Comparison of ENCODE assay signal across 21 cellular contexts in genomic region chr17:27469256-27469655, GRCh38. TPM values are rescaled to one million over a fixed set of nuclear protein-coding genes. Genes with fewer than 3 reads are reported as not detected.
A peak's percentile ranks its signal among the peaks of the same experiment; 100 is the strongest.
DNase-seq lines count a peak whose midpoint lies in the region; ATAC-seq and TF ChIP-seq lines count a peak whose summit lies in the region.
"Had no signal": no experiment of that assay in that cellular context is flagged by ENCODE, and none has a peak within 500 bp of the region (broad histone marks: within the 10 kb centered on the region; RNA-seq: fewer than 3 reads in every experiment).

No MANE protein-coding gene starts in this region.

- intact Hi-C loops in activated naive CD4-positive, alpha-beta T cell treated with anti-CD3 and anti-CD28 coated beads for 36 hours (cut with micrococcal nuclease) = no loop called here

- no peaks in the 10 kb centered on the region for H3K9me3 Mint-ChIP-seq in activated naive CD4-positive, alpha-beta T cell treated with anti-CD3 and anti-CD28 coated beads for 36 hours
- no peaks in the 10 kb centered on the region for H3K9me3 Mint-ChIP-seq in activated naive CD8-positive, alpha-beta T cell treated with anti-CD3 and anti-CD28 coated beads, Interleukin-2, amount 10 ng/mL, durations not matched to agents 7 days and 5 days
- H3K9me3 Mint-ChIP-seq: CD8-positive, alpha-beta T cell had no signal

- no peak overlapping the region for H3K27ac ChIP-seq in RWPE1
- H3K27ac ChIP-seq: esophagus muscularis mucosa, gastroesophageal sphincter, SJSA1 had no signal

- POLR2A ChIA-PET in activated naive CD8-positive, alpha-beta T cell treated with anti-CD3 and anti-CD28 coated beads, Interleukin-2, amount 10 ng/mL, durations not matched to agents 7 days and 5 days (lab: Charles Lee) = no interaction called here
- POLR2A ChIA-PET in RWPE1 (lab: Yijun Ruan, JAX; ENCODE audit: low non-redundant PET) = no interaction called here

- H3K36me3 Mint-ChIP-seq in activated naive CD4-positive, alpha-beta T cell treated with anti-CD3 and anti-CD28 coated beads for 36 hours (ENCODE audit: low read depth) = peaks cover 15% of the 10 kb centered on the region
- no peaks in the 10 kb centered on the region for H3K36me3 Mint-ChIP-seq in T-helper 17 cell (ENCODE audit: low read depth)
- H3K36me3 Mint-ChIP-seq in activated naive CD8-positive, alpha-beta T cell treated with anti-CD3 and anti-CD28 coated beads, Interleukin-2, amount 10 ng/mL, durations not matched to agents 7 days and 5 days = peaks cover 6% of the 10 kb centered on the region
- H3K36me3 Mint-ChIP-seq: CD8-positive, alpha-beta T cell had no signal

- CTCF ChIA-PET in activated naive CD4-positive, alpha-beta T cell treated with anti-CD3 and anti-CD28 coated beads for 36 hours (lab: Charles Lee) = interaction anchor here (0.6 to 1.3 kb wide), 2 partner anchors 11 to 79 kb away, joined by 3 to 4 read pairs; no protein-coding TSS in a partner anchor
- CTCF ChIA-PET in RWPE1 (lab: Yijun Ruan, JAX) = no interaction called here

- peak overlapping the region; percentile 97 for H3K27ac Mint-ChIP-seq in activated naive CD4-positive, alpha-beta T cell treated with anti-CD3 and anti-CD28 coated beads for 36 hours
- peak overlapping the region; percentile 90 for H3K27ac Mint-ChIP-seq in T-helper 17 cell
- H3K27ac Mint-ChIP-seq in activated naive CD8-positive, alpha-beta T cell treated with anti-CD3 and anti-CD28 coated beads, Interleukin-2, amount 10 ng/mL, durations not matched to agents 7 days and 5 days = peak overlapping the region; percentile 56
- H3K27ac Mint-ChIP-seq: CD8-positive, alpha-beta T cell; progenitor cell of endocrine pancreas had no signal

- no peak overlapping the region for H3K4me3 Mint-ChIP-seq in activated naive CD4-positive, alpha-beta T cell treated with anti-CD3 and anti-CD28 coated beads for 36 hours
- peak overlapping the region; percentile 78 for H3K4me3 Mint-ChIP-seq in T-helper 17 cell
- H3K4me3 Mint-ChIP-seq in activated naive CD8-positive, alpha-beta T cell treated with anti-CD3 and anti-CD28 coated beads, Interleukin-2, amount 10 ng/mL, durations not matched to agents 7 days and 5 days = no peak overlapping the region
- H3K4me3 Mint-ChIP-seq: CD8-positive, alpha-beta T cell had no signal

- no peak for TF ChIP-seq CTCF in RWPE1 (conservative IDR thresholded peaks at IDR 0.05; ENCODE audit: low read depth)

- no peaks in the 10 kb centered on the region for H3K27me3 Mint-ChIP-seq in activated naive CD4-positive, alpha-beta T cell treated with anti-CD3 and anti-CD28 coated beads for 36 hours (ENCODE audit: low read depth)
- no peaks in the 10 kb centered on the region for H3K27me3 Mint-ChIP-seq in T-helper 17 cell
- no peaks in the 10 kb centered on the region for H3K27me3 Mint-ChIP-seq in activated naive CD8-positive, alpha-beta T cell treated with anti-CD3 and anti-CD28 coated beads, Interleukin-2, amount 10 ng/mL, durations not matched to agents 7 days and 5 days
- H3K27me3 Mint-ChIP-seq: progenitor cell of endocrine pancreas had no signal

- peak; percentile 59 for DNase-seq in activated naive CD4-positive, alpha-beta T cell treated with anti-CD3 and anti-CD28 coated beads for 36 hours
- no peak for DNase-seq in activated naive CD4-positive, alpha-beta T cell treated with anti-CD3 and anti-CD28 coated beads, Interleukin-2, amount 50 U/mL, for 16 hours
- DNase-seq in T-helper 17 cell (no peak), NCI-H774 (lab: John Stamatoyannopoulos, UW) (no peak), RWPE1 (ENCODE audit: low spot score) (no peak)
- no peak for DNase-seq in activated naive CD8-positive, alpha-beta T cell treated with anti-CD3 and anti-CD28 coated beads, Interleukin-2, amount 10 ng/mL, durations not matched to agents 7 days and 5 days
- peak; percentile 61 for DNase-seq in stimulated activated CD8-positive, alpha-beta memory T cell treated with anti-CD3 and anti-CD28 coated beads, Interleukin-4, amount 100 ng/mL, for 48 hours
- DNase-seq: anterior cingulate cortex; CD8-positive, alpha-beta T cell; midbrain; NCI-H1694 treated with DMSO at 0.1 percent for 48 hours; NCI-H2227 treated with DMSO at 0.1 percent for 48 hours; stimulated activated CD4-positive, alpha-beta T cell treated with anti-CD3 and anti-CD28 coated beads, Interleukin-4, amount 100 ng/mL, for 4 hours; T-helper 9 cell had no signal

- ATAC-seq in T-helper 17 cell (no peak), GM21825 (IDR thresholded peaks at IDR 0.05; ENCODE audit: unreplicated experiment) (no peak)
- no peak for ATAC-seq in activated naive CD8-positive, alpha-beta T cell treated with anti-CD3 and anti-CD28 coated beads, Interleukin-2, amount 10 ng/mL, durations not matched to agents 7 days and 5 days (ENCODE audit: low read depth)
- ATAC-seq: activated CD4-positive, CD25-positive, alpha-beta regulatory T cell treated with anti-CD3 and anti-CD28 coated beads, Interleukin-2, amount 50 U/mL, for 24 hours; CD8-positive, alpha-beta T cell; gastroesophageal sphincter; Panc1 had no signal

- H3K9me3 ChIP-seq in T-helper 17 cell (ENCODE audit: control insufficient read depth, low read length, poor library complexity, severe bottlenecking) = no peaks in the 10 kb centered on the region
- H3K9me3 ChIP-seq: esophagus muscularis mucosa, gastroesophageal sphincter, SJSA1 had no signal

- peaks cover 90% of the 10 kb centered on the region for H3K4me1 Mint-ChIP-seq in activated naive CD4-positive, alpha-beta T cell treated with anti-CD3 and anti-CD28 coated beads for 36 hours (ENCODE audit: low read depth)
- peaks cover 64% of the 10 kb centered on the region for H3K4me1 Mint-ChIP-seq in T-helper 17 cell
- H3K4me1 Mint-ChIP-seq in activated naive CD8-positive, alpha-beta T cell treated with anti-CD3 and anti-CD28 coated beads, Interleukin-2, amount 10 ng/mL, durations not matched to agents 7 days and 5 days = peaks cover 77% of the 10 kb centered on the region

RNA-seq across cellular contexts. Expression of gene KSR1, which starts 13.0 kb away (rescaled TPM):
- 100 to 1,000 TPM; 179 to 189 TPM for total RNA-seq in activated naive CD4-positive, alpha-beta T cell treated with anti-CD3 and anti-CD28 coated beads for 36 hours
- total RNA-seq in T-helper 17 cell = 10 to 100 TPM; 36.7 to 46.7 TPM
- 10 to 100 TPM; 57.0 to 60.2 TPM for total RNA-seq in activated naive CD8-positive, alpha-beta T cell treated with anti-CD3 and anti-CD28 coated beads, Interleukin-2, amount 10 ng/mL, durations not matched to agents 7 days and 5 days

Comparison
In these comparisons a context has a peak if more than half of its experiments do, and no peak if none do; other contexts are left out.
1. DNase-seq: peak in activated naive CD4-positive, alpha-beta T cell treated with anti-CD3 and anti-CD28 coated beads for 36 hours (single experiment) and stimulated activated CD8-positive, alpha-beta memory T cell treated with anti-CD3 and anti-CD28 coated beads, Interleukin-4, amount 100 ng/mL, for 48 hours (single experiment); none in activated naive CD4-positive, alpha-beta T cell treated with anti-CD3 and anti-CD28 coated beads, Interleukin-2, amount 50 U/mL, for 16 hours (single experiment), T-helper 17 cell (0 of 3), activated naive CD8-positive, alpha-beta T cell treated with anti-CD3 and anti-CD28 coated beads, Interleukin-2, amount 10 ng/mL, durations not matched to agents 7 days and 5 days (single experiment), NCI-H774 (single experiment) and RWPE1 (single experiment).
2. Peak in every context shown above with its lines, with median percentiles within 50 percentile points of each other: H3K27ac Mint-ChIP-seq.